Comparison of ENCODE assay signal across 20 cellular contexts in the genomic region with DNA sequence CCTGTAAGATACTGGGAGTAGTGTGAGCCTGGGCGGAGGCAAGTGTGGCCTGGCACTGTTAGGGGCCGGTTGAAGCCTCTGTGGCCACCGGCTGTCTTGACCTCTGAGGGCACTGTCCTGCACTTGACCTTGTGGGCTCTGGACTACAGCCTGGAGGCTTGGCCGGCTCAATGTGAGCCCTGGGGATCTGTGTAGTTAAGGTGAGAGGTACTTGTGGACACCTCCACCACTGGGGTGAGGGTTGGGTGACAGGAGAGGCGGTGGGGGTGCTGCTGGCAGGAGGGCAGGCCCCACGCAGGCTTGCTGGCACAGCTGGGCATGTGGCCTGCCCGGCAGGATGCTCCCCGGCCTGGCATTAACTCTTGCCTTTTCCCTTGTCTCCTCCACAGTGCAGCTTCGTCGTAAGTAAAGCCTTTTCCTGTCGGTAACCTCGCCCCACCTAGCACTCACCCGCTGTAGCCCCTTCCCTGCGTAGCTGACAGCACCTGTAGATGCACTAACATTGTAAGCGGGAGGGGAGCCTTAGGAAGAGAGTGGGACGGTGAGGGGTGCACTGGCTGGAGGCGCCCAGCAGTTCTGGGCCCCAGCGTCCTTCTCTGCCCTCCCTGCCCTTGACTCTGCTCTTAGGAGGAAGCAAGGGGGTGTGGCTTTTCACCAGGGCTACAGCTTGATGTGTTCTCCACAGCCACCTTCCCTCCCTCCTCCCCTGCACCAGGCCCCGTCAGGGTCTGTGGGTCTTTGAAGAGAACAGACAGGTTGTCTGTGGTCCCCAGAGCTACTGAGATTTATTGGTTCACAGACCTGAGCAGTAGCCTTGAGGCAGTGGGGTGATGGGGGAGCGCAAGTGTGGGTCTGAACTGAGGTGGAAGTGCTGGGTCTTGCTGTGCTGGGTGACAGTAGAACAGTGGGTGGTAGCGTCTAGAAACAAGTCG. TPM values are rescaled to one million over a fixed set of nuclear protein-coding genes. Genes with fewer than 3 reads are reported as not detected.
DNase-seq lines count a peak whose midpoint lies in the region; ATAC-seq and TF ChIP-seq lines count a peak whose summit lies in the region.
"Had no signal": no experiment of that assay in that cellular context is flagged by ENCODE, and none has a peak within 500 bp of the region (broad histone marks: within the 10 kb centered on the region; RNA-seq: fewer than 3 reads in every experiment).

No MANE protein-coding gene starts in this region.

- H3K27ac ChIP-seq in SK-N-SH (ENCODE audit: low read depth in 2 of 2, low read length in 1 of 2) (no peak overlapping the region), right atrium auricular region (no peak overlapping the region), left ventricle myocardium inferior (replicated peaks) (no peak overlapping the region)
- H3K27ac ChIP-seq: 22Rv1, BLaER1 had no signal

- H2AFZ ChIP-seq in SK-N-SH (ENCODE audit: low read depth): no peak overlapping the region

- no peaks in the 10 kb centered on the region for H3K4me1 ChIP-seq in SK-N-SH (ENCODE audit: control insufficient read depth in 1 of 2, insufficient read depth in 2 of 2, low read depth in 1 of 2, low read length in 1 of 2)
- peaks cover 0 to 15% of the 10 kb centered on the region in 2 donors for H3K4me1 ChIP-seq in right atrium auricular region
- no peaks in the 10 kb centered on the region for H3K4me1 ChIP-seq in left ventricle myocardium inferior
- H3K4me1 ChIP-seq: BLaER1 had no signal

- H3K36me3 ChIP-seq in SK-N-SH (replicated peaks in 1 of 2; ENCODE audit: control insufficient read depth in 1 of 2, insufficient read depth in 2 of 2, low read length in 1 of 2): peaks cover 17 to 51% of the 10 kb centered on the region in 2 experiments
- H3K36me3 ChIP-seq in right atrium auricular region: peaks cover 26% of the 10 kb centered on the region
- H3K36me3 ChIP-seq in left ventricle myocardium inferior: peaks cover 54% of the 10 kb centered on the region

- no peak for TF ChIP-seq EP300 in SK-N-SH (IDR thresholded peaks at IDR 0.05; ENCODE audit: borderline replicate concordance in 1 of 2, low read depth in 1 of 2, low read length in 1 of 2)

- H3K9me2 ChIP-seq in SK-N-SH: no peaks in the 10 kb centered on the region

- no peak overlapping the region for H3K4me3 ChIP-seq in SK-N-SH (ENCODE audit: low read depth in 2 of 2, low read length in 1 of 2)
- no peak overlapping the region for H3K4me3 ChIP-seq in right atrium auricular region
- no peak overlapping the region for H3K4me3 ChIP-seq in left ventricle myocardium inferior
- H3K4me3 ChIP-seq: BLaER1 had no signal

- peaks cover 3% of the 10 kb centered on the region for H3K4me1 Mint-ChIP-seq in osteocyte (ENCODE audit: unreplicated experiment)

- DNase-seq in SK-N-SH (peak; percentile 8), right atrium auricular region (ENCODE audit: low spot score) (peak; percentile 38), left ventricle myocardium inferior (no peak), osteocyte (ENCODE audit: extremely low spot score, unreplicated experiment) (peak; percentile 66), medulla oblongata (ENCODE audit: extremely low spot score) (no peak), NCI-H2029 treated with DMSO at 0.1 percent for 48 hours (lab: John Stamatoyannopoulos, UW) (no peak)
- DNase-seq: DMS 273 treated with DMSO at 0.1 percent for 48 hours, MM.1S, NCI-H1105 treated with DMSO at 0.1 percent for 48 hours, NCI-H1930, NCI-H510A, NCI-H82, SHP77 had no signal

- no peak for TF ChIP-seq CTCF in SK-N-SH (IDR thresholded peaks at IDR 0.05)
- no peak for TF ChIP-seq CTCF in right atrium auricular region (IDR thresholded peaks at IDR 0.05)
- TF ChIP-seq CTCF in left ventricle myocardium inferior (IDR thresholded peaks at IDR 0.05; ENCODE audit: borderline replicate concordance): no peak
- TF ChIP-seq CTCF in osteocyte (IDR thresholded peaks at IDR 0.05): no peak

- H3K9ac ChIP-seq in SK-N-SH: no peak overlapping the region
- H3K9ac ChIP-seq: BLaER1 had no signal

- intact Hi-C loops in left ventricle myocardium inferior (cut with micrococcal nuclease): no loop called here

- no peak for ATAC-seq in SK-N-SH treated with all-trans-retinoic acid at 6 μM for 48 hours
- no peak for ATAC-seq in HG02938 (IDR thresholded peaks at IDR 0.05; ENCODE audit: unreplicated experiment)
- ATAC-seq: Panc1 had no signal

- peaks cover 9% of the 10 kb centered on the region; the same call in 1 of the 2 replicates for H4K20me1 ChIP-seq in SK-N-SH (ENCODE audit: insufficient read depth)

- H3F3A ChIP-seq in SK-N-SH (replicated peaks; ENCODE audit: insufficient read depth): no peaks in the 10 kb centered on the region

- H3K9me3 ChIP-seq in SK-N-SH (no peaks in the 10 kb centered on the region), right atrium auricular region (no peaks in the 10 kb centered on the region), left ventricle myocardium inferior (replicated peaks) (no peaks in the 10 kb centered on the region)
- H3K9me3 ChIP-seq: BLaER1 had no signal

- no peak overlapping the region for H3K4me3 Mint-ChIP-seq in osteocyte (ENCODE audit: unreplicated experiment)

- H3K27ac Mint-ChIP-seq in osteocyte (ENCODE audit: unreplicated experiment): no peak overlapping the region

- POLR2A ChIA-PET in SK-N-SH (lab: Yijun Ruan, JAX): no interaction called here

- CTCF ChIA-PET in SK-N-SH (lab: Yijun Ruan, JAX): interaction anchor here (0.6 to 1.4 kb wide), 2 partner anchors 15 to 130 kb away, joined by 3 read pairs; no protein-coding TSS in a partner anchor

- no peaks in the 10 kb centered on the region for H3K27me3 ChIP-seq in SK-N-SH (ENCODE audit: insufficient read depth)
- no peaks in the 10 kb centered on the region for H3K27me3 ChIP-seq in right atrium auricular region
- H3K27me3 ChIP-seq in left ventricle myocardium inferior (ENCODE audit: low read depth): no peaks in the 10 kb centered on the region
- H3K27me3 ChIP-seq: BLaER1 had no signal

- WGBS in SK-N-SH (ENCODE audit: low lambda C conversion rate): 90% methylated on average over 20 of the region's 22 CpGs

- no peak for TF ChIP-seq RAD21 in SK-N-SH (IDR thresholded peaks at IDR 0.05; ENCODE audit: low read length)

- H3K27me3 Mint-ChIP-seq in osteocyte (ENCODE audit: unreplicated experiment): no peaks in the 10 kb centered on the region

- H3K4me2 ChIP-seq in SK-N-SH: no peak overlapping the region
- H3K4me2 ChIP-seq: BLaER1 had no signal

- H3K9me3 Mint-ChIP-seq in osteocyte (ENCODE audit: unreplicated experiment): no peaks in the 10 kb centered on the region

- H3K36me3 Mint-ChIP-seq in osteocyte (ENCODE audit: unreplicated experiment): peaks cover 13% of the 10 kb centered on the region

- H3K79me2 ChIP-seq in SK-N-SH (ENCODE audit: insufficient read depth): peaks cover 23% of the 10 kb centered on the region

TF ChIP-seq in SK-N-SH, 30 proteins besides CTCF, POLR2A, EP300 and RAD21 (continues in another document):
- no peak for TF ChIP-seq RXRA (IDR thresholded peaks at IDR 0.05; ENCODE audit: borderline replicate concordance, low read depth)
- no peak for TF ChIP-seq MEF2A (IDR thresholded peaks at IDR 0.05; ENCODE audit: borderline replicate concordance, low read depth)
- no peak for TF ChIP-seq FOSL2 (IDR thresholded peaks at IDR 0.05; ENCODE audit: borderline replicate concordance, low read depth)
- TF ChIP-seq YY1 (IDR thresholded peaks at IDR 0.05; ENCODE audit: low read depth): no peak
- no peak for TF ChIP-seq MXI1 (IDR thresholded peaks at IDR 0.05; ENCODE audit: low read depth, low read length)
- no peak for TF ChIP-seq NFIC (IDR thresholded peaks at IDR 0.05; ENCODE audit: borderline replicate concordance)
- no peak for TF ChIP-seq JUND (IDR thresholded peaks at IDR 0.05)
- no peak for TF ChIP-seq SMC3 (IDR thresholded peaks at IDR 0.05; ENCODE audit: low read depth, low read length)

TF ChIP-seq in SK-N-SH treated with all-trans-retinoic acid at 6 μM for 48 hours, 23 proteins besides CTCF, POLR2A, EP300 and RAD21 (continues in another document):
- TF ChIP-seq TOX (CRISPR knock-in tag; IDR thresholded peaks at IDR 0.05; ENCODE audit: borderline replicate concordance) (no peak), ZFP30 (CRISPR knock-in tag; IDR thresholded peaks at IDR 0.05) (no peak), GLIS3 (CRISPR knock-in tag; IDR thresholded peaks at IDR 0.05) (no peak)
- TF ChIP-seq, protein P1, sequence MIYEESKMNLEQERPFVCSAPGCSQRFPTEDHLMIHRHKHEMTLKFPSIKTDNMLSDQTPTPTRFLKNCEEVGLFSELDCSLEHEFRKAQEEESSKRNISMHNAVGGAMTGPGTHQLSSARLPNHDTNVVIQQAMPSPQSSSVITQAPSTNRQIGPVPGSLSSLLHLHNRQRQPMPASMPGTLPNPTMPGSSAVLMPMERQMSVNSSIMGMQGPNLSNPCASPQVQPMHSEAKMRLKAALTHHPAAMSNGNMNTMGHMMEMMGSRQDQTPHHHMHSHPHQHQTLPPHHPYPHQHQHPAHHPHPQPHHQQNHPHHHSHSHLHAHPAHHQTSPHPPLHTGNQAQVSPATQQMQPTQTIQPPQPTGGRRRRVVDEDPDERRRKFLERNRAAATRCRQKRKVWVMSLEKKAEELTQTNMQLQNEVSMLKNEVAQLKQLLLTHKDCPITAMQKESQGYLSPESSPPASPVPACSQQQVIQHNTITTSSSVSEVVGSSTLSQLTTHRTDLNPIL (CRISPR knock-in tag; IDR thresholded peaks at IDR 0.05; ENCODE audit: low read depth): no peak
- TF ChIP-seq, protein P2, sequence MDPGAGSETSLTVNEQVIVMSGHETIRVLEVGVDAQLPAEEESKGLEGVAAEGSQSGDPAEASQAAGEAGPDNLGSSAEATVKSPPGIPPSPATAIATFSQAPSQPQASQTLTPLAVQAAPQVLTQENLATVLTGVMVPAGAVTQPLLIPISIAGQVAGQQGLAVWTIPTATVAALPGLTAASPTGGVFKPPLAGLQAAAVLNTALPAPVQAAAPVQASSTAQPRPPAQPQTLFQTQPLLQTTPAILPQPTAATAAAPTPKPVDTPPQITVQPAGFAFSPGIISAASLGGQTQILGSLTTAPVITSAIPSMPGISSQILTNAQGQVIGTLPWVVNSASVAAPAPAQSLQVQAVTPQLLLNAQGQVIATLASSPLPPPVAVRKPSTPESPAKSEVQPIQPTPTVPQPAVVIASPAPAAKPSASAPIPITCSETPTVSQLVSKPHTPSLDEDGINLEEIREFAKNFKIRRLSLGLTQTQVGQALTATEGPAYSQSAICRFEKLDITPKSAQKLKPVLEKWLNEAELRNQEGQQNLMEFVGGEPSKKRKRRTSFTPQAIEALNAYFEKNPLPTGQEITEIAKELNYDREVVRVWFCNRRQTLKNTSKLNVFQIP (CRISPR knock-in tag; IDR thresholded peaks at IDR 0.05; ENCODE audit: borderline replicate concordance, low read depth): no peak

RNA-seq across cellular contexts. Expression of a gene that starts 17.6 kb away (rescaled TPM):
- 14.5 and 20.1 TPM in 2 replicates for polyA plus RNA-seq in SK-N-SH (2012; rRNA removed)
- 9.8 and 12.8 TPM in 2 replicates for polyA plus RNA-seq in SK-N-SH (2012; cell fraction: cytosol; rRNA removed)
- polyA plus RNA-seq in SK-N-SH (2012; cell fraction: nucleus; rRNA removed): 26.7 and 32.6 TPM in 2 replicates
- total RNA-seq in right atrium auricular region (1 to 10 TPM; 8.1 to 8.5 TPM), left ventricle myocardium inferior (9.8 TPM), osteocyte (26.2 and 27.7 TPM in 2 replicates)

RNA-seq across cellular contexts. Expression of a gene that starts 48.6 kb away (rescaled TPM):
- not detected in 2 replicates for polyA plus RNA-seq in SK-N-SH (2012; rRNA removed)
- polyA plus RNA-seq in SK-N-SH (2012; cell fraction: cytosol; rRNA removed): not detected in 2 replicates
- polyA plus RNA-seq in SK-N-SH (2012; cell fraction: nucleus; rRNA removed): not detected in 2 replicates
- total RNA-seq in right atrium auricular region (not detected), left ventricle myocardium inferior (not detected), osteocyte (not detected in 2 replicates)
- total RNA-seq: Daoy, H4 had no signal

Comparison
In these comparisons a context has a peak if more than half of its experiments do, and no peak if none do; other contexts are left out.
1. DNase-seq: peak in SK-N-SH (single experiment), right atrium auricular region (single experiment) and osteocyte (single experiment); none in left ventricle myocardium inferior (single experiment), medulla oblongata (single experiment) and NCI-H2029 treated with DMSO at 0.1 percent for 48 hours (single experiment).